1 cellular context compared by ENCODE assay signal in the genomic region with DNA sequence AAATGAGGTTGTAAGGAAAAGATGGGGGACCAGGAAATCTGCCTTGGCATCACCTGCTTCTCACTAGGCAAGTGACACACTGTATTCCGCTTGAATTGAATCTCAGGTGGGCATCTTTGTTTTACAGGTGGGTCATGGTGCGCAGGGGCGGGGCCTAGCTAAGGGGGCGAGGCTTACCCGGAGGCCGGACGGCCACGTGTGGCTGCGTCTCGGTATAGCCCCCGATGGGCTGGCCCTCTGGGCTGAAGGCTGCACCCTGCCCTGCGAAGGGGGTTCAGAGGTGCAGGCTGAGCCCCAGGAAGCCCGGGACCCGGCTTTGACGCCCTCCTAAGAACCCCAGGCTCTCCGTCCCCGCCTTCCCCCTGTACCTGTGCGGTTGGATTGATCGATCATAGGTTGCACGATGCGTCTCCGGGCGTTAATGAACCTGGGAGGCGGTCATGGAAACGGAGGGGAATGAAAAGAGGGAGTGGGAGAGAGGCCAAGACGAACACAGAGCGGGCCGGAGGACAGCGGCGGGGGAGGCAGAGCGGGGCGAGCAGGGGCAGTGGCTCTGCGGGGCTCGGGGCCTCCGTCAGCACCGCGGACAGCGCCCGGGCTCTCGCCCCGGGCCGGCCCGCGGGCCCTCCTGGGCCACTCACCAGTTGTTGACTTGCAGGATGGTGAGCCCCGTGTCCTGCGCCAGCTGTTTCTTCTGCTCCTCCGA.
TF ChIP-seq lines count a peak whose summit lies in the region.

No MANE protein-coding gene starts in this region.

TF ChIP-seq in HepG2, 621 proteins besides CTCF, POLR2A, EP300 and RAD21 (continued from another document and continues in another):
- TF ChIP-seq, protein P1, sequence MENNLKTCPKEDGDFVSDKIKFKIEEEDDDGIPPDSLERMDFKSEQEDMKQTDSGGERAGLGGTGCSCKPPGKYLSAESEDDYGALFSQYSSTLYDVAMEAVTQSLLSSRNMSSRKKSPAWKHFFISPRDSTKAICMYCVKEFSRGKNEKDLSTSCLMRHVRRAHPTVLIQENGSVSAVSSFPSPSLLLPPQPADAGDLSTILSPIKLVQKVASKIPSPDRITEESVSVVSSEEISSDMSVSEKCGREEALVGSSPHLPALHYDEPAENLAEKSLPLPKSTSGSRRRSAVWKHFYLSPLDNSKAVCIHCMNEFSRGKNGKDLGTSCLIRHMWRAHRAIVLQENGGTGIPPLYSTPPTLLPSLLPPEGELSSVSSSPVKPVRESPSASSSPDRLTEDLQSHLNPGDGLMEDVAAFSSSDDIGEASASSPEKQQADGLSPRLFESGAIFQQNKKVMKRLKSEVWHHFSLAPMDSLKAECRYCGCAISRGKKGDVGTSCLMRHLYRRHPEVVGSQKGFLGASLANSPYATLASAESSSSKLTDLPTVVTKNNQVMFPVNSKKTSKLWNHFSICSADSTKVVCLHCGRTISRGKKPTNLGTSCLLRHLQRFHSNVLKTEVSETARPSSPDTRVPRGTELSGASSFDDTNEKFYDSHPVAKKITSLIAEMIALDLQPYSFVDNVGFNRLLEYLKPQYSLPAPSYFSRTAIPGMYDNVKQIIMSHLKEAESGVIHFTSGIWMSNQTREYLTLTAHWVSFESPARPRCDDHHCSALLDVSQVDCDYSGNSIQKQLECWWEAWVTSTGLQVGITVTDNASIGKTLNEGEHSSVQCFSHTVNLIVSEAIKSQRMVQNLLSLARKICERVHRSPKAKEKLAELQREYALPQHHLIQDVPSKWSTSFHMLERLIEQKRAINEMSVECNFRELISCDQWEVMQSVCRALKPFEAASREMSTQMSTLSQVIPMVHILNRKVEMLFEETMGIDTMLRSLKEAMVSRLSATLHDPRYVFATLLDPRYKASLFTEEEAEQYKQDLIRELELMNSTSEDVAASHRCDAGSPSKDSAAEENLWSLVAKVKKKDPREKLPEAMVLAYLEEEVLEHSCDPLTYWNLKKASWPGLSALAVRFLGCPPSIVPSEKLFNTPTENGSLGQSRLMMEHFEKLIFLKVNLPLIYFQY (CRISPR knock-in tag; IDR thresholded peaks at IDR 0.05; ENCODE audit: borderline replicate concordance), result peak; percentile 92
- TF ChIP-seq TSC22D2 (CRISPR knock-in tag; IDR thresholded peaks at IDR 0.05; ENCODE audit: borderline replicate concordance) (peak; percentile 69; the same call in 1 of the 2 replicates), ZNF138 (CRISPR knock-in tag; IDR thresholded peaks at IDR 0.05; ENCODE audit: low read depth) (peak; percentile 66; the same call in 1 of the 2 replicates), POGZ (CRISPR knock-in tag; IDR thresholded peaks at IDR 0.05) (no peak), TMF1 (CRISPR knock-in tag; IDR thresholded peaks at IDR 0.05; ENCODE audit: low read depth) (0 out of 2 replicates have a peak, but pooled peaks have one; percentile 53), HES4 (CRISPR knock-in tag; IDR thresholded peaks at IDR 0.05; ENCODE audit: borderline replicate concordance) (peak; percentile 90), CEBPB (IDR thresholded peaks at IDR 0.05; ENCODE audit: borderline replicate concordance, low read depth, low read length) (no peak), FOSL2 (CRISPR knock-in tag; IDR thresholded peaks at IDR 0.05) (no peak), NCOR1 (IDR thresholded peaks at IDR 0.05; ENCODE audit: borderline replicate concordance, low read length) (no peak), ZNF777 (CRISPR knock-in tag; IDR thresholded peaks at IDR 0.05) (no peak), NFE2L1 (CRISPR knock-in tag; IDR thresholded peaks at IDR 0.05; ENCODE audit: borderline replicate concordance) (no peak), ZNF17 (CRISPR knock-in tag; IDR thresholded peaks at IDR 0.05) (no peak), ZNF234 (CRISPR knock-in tag; conservative IDR thresholded peaks at IDR 0.05) (no peak), BORCS8-MEF2B (CRISPR knock-in tag; IDR thresholded peaks at IDR 0.05) (peak; percentile 52; the same call in 1 of the 2 replicates), KLF15 (CRISPR knock-in tag; IDR thresholded peaks at IDR 0.05; ENCODE audit: borderline replicate concordance) (no peak), ZNF558 (CRISPR knock-in tag; IDR thresholded peaks at IDR 0.05; ENCODE audit: borderline replicate concordance) (no peak), KLF6 (CRISPR knock-in tag; IDR thresholded peaks at IDR 0.05) (peak; percentile 87), MBD4 (IDR thresholded peaks at IDR 0.05; ENCODE audit: borderline replicate concordance, low read length) (no peak), HOXA5 (CRISPR knock-in tag; IDR thresholded peaks at IDR 0.05) (peak; percentile 87), ZNF292 (CRISPR knock-in tag; IDR thresholded peaks at IDR 0.05; ENCODE audit: borderline replicate concordance, low read depth) (no peak), MAZ (IDR thresholded peaks at IDR 0.05; ENCODE audit: borderline replicate concordance, low read depth, low read length) (no peak), MAZ (CRISPR knock-in tag; IDR thresholded peaks at IDR 0.05; ENCODE audit: low read depth) (peak; percentile 66; the same call in 1 of the 2 replicates), ZFY (CRISPR knock-in tag; IDR thresholded peaks at IDR 0.05) (peak; percentile 30; the same call in 1 of the 2 replicates), GATAD1 (CRISPR knock-in tag; IDR thresholded peaks at IDR 0.05) (no peak), ZNF468 (CRISPR knock-in tag; IDR thresholded peaks at IDR 0.05) (no peak), POLR2G (IDR thresholded peaks at IDR 0.05; ENCODE audit: low read depth, low read length) (no peak)
- TF ChIP-seq, protein P2, sequence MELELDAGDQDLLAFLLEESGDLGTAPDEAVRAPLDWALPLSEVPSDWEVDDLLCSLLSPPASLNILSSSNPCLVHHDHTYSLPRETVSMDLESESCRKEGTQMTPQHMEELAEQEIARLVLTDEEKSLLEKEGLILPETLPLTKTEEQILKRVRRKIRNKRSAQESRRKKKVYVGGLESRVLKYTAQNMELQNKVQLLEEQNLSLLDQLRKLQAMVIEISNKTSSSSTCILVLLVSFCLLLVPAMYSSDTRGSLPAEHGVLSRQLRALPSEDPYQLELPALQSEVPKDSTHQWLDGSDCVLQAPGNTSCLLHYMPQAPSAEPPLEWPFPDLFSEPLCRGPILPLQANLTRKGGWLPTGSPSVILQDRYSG (CRISPR knock-in tag; IDR thresholded peaks at IDR 0.05), result 0 out of 2 replicates have a peak, but pooled peaks have one; percentile 53
- TF ChIP-seq, protein P3, sequence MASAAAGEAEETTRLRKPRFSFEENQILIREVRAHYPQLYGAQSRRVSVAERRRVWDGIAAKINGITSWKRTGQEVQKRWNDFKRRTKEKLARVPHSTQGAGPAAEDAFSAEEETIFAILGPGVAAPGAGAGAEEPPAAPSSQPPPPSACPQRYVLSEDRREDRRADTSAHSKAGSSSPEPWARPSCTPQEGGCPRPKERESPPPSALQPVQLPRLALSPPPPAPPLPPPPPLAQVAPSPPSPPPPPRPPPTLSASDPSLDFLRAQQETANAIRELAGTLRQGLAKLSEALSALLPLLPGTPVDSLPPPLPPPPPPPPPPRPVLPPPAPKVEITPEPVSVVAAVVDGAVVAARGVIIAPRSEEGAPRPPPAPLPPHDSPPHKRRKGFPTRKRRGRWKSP (CRISPR knock-in tag; IDR thresholded peaks at IDR 0.05), result no peak
- TF ChIP-seq, protein P4, sequence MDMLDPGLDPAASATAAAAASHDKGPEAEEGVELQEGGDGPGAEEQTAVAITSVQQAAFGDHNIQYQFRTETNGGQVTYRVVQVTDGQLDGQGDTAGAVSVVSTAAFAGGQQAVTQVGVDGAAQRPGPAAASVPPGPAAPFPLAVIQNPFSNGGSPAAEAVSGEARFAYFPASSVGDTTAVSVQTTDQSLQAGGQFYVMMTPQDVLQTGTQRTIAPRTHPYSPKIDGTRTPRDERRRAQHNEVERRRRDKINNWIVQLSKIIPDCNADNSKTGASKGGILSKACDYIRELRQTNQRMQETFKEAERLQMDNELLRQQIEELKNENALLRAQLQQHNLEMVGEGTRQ (IDR thresholded peaks at IDR 0.05; ENCODE audit: low read depth, low read length), result no peak
- TF ChIP-seq, protein P4 (CRISPR knock-in tag; IDR thresholded peaks at IDR 0.05; ENCODE audit: borderline replicate concordance), result no peak
- TF ChIP-seq, protein P5, sequence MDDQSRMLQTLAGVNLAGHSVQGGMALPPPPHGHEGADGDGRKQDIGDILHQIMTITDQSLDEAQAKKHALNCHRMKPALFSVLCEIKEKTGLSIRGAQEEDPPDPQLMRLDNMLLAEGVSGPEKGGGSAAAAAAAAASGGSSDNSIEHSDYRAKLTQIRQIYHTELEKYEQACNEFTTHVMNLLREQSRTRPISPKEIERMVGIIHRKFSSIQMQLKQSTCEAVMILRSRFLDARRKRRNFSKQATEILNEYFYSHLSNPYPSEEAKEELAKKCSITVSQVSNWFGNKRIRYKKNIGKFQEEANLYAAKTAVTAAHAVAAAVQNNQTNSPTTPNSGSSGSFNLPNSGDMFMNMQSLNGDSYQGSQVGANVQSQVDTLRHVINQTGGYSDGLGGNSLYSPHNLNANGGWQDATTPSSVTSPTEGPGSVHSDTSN (CRISPR knock-in tag; IDR thresholded peaks at IDR 0.05; ENCODE audit: borderline replicate concordance), result 0 out of 2 replicates have a peak, but pooled peaks have one; percentile 37
- TF ChIP-seq, protein P6, sequence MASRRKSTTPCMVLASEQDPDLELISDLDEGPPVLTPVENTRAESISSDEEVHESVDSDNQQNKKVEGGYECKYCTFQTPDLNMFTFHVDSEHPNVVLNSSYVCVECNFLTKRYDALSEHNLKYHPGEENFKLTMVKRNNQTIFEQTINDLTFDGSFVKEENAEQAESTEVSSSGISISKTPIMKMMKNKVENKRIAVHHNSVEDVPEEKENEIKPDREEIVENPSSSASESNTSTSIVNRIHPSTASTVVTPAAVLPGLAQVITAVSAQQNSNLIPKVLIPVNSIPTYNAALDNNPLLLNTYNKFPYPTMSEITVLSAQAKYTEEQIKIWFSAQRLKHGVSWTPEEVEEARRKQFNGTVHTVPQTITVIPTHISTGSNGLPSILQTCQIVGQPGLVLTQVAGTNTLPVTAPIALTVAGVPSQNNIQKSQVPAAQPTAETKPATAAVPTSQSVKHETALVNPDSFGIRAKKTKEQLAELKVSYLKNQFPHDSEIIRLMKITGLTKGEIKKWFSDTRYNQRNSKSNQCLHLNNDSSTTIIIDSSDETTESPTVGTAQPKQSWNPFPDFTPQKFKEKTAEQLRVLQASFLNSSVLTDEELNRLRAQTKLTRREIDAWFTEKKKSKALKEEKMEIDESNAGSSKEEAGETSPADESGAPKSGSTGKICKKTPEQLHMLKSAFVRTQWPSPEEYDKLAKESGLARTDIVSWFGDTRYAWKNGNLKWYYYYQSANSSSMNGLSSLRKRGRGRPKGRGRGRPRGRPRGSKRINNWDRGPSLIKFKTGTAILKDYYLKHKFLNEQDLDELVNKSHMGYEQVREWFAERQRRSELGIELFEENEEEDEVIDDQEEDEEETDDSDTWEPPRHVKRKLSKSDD (CRISPR knock-in tag; IDR thresholded peaks at IDR 0.05; ENCODE audit: low read depth), result no peak
- TF ChIP-seq, protein P7, sequence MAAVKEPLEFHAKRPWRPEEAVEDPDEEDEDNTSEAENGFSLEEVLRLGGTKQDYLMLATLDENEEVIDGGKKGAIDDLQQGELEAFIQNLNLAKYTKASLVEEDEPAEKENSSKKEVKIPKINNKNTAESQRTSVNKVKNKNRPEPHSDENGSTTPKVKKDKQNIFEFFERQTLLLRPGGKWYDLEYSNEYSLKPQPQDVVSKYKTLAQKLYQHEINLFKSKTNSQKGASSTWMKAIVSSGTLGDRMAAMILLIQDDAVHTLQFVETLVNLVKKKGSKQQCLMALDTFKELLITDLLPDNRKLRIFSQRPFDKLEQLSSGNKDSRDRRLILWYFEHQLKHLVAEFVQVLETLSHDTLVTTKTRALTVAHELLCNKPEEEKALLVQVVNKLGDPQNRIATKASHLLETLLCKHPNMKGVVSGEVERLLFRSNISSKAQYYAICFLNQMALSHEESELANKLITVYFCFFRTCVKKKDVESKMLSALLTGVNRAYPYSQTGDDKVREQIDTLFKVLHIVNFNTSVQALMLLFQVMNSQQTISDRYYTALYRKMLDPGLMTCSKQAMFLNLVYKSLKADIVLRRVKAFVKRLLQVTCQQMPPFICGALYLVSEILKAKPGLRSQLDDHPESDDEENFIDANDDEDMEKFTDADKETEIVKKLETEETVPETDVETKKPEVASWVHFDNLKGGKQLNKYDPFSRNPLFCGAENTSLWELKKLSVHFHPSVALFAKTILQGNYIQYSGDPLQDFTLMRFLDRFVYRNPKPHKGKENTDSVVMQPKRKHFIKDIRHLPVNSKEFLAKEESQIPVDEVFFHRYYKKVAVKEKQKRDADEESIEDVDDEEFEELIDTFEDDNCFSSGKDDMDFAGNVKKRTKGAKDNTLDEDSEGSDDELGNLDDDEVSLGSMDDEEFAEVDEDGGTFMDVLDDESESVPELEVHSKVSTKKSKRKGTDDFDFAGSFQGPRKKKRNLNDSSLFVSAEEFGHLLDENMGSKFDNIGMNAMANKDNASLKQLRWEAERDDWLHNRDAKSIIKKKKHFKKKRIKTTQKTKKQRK (IDR thresholded peaks at IDR 0.05; ENCODE audit: low read length), result no peak
- TF ChIP-seq, protein P8, sequence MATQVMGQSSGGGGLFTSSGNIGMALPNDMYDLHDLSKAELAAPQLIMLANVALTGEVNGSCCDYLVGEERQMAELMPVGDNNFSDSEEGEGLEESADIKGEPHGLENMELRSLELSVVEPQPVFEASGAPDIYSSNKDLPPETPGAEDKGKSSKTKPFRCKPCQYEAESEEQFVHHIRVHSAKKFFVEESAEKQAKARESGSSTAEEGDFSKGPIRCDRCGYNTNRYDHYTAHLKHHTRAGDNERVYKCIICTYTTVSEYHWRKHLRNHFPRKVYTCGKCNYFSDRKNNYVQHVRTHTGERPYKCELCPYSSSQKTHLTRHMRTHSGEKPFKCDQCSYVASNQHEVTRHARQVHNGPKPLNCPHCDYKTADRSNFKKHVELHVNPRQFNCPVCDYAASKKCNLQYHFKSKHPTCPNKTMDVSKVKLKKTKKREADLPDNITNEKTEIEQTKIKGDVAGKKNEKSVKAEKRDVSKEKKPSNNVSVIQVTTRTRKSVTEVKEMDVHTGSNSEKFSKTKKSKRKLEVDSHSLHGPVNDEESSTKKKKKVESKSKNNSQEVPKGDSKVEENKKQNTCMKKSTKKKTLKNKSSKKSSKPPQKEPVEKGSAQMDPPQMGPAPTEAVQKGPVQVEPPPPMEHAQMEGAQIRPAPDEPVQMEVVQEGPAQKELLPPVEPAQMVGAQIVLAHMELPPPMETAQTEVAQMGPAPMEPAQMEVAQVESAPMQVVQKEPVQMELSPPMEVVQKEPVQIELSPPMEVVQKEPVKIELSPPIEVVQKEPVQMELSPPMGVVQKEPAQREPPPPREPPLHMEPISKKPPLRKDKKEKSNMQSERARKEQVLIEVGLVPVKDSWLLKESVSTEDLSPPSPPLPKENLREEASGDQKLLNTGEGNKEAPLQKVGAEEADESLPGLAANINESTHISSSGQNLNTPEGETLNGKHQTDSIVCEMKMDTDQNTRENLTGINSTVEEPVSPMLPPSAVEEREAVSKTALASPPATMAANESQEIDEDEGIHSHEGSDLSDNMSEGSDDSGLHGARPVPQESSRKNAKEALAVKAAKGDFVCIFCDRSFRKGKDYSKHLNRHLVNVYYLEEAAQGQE (IDR thresholded peaks at IDR 0.05; ENCODE audit: borderline replicate concordance in 1 of 2, low read depth in 1 of 2, low read length in 2 of 2), result peak; percentile 89 to 97
